In the genomic region with DNA sequence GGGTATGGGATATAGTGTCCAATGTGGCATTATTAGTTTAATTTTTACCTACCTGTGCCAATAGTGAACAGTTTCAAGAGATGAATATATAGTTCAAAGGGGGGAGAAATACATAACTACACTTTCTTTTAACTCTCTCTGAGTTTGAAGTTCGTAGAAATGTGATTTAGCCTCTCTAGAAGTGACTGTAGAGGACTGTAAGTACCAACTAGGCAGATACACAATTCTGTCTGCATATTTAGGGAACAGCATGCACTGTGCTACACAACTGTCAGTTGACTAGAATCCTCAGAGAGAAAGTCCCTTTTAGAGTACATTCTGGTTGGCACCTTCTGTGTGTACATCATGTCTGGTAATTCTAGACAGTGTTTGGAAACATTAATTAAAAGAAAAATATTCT, we compare ENCODE assay signal across 24 cellular contexts.
"Had no signal": no experiment of that assay in that cellular context is flagged by ENCODE, and none has a peak within 500 bp of the region (broad histone marks: within the 10 kb centered on the region; RNA-seq: fewer than 3 reads in every experiment).

No MANE protein-coding gene starts in this region.

- ATAC-seq: stimulated activated effector memory CD8-positive, alpha-beta T cell treated with anti-CD3 and anti-CD28 coated beads, Interleukin-12 subunit alpha, Interleukin-12 subunit beta, amount 100 ng/mL, for 72 hours; stimulated activated memory B cell treated with anti-CD40 and anti-IgM and Interleukin-4, amounts not matched to agents 10 μg/mL and 1 μg/mL and 100 μg/mL, for 72 hours; stimulated activated naive B cell treated with anti-CD40 and anti-IgM and Interleukin-4, amounts not matched to agents 10 μg/mL and 1 μg/mL and 100 μg/mL, for 72 hours; stimulated activated naive CD8-positive, alpha-beta T cell treated with anti-CD3 and anti-CD28 coated beads, Interleukin-15, amount 100 ng/mL, for 72 hours; stimulated activated naive CD8-positive, alpha-beta T cell treated with anti-CD3 and anti-CD28 coated beads, Interleukin-15, Interleukin-2, amounts not matched to agents 100 U/mL and 50 U/mL, for 24 hours; upper lobe of right lung had no signal

- H3K27me3 Mint-ChIP-seq: stimulated activated memory B cell treated with anti-CD40 and anti-IgM and Interleukin-4, amounts not matched to agents 10 μg/mL and 1 μg/mL and 100 μg/mL, for 72 hours; stimulated activated naive CD8-positive, alpha-beta T cell treated with anti-CD3 and anti-CD28 coated beads, Interleukin-15, amount 100 ng/mL, for 72 hours; type B pancreatic cell had no signal

- H3K4me1 Mint-ChIP-seq: stimulated activated effector memory CD8-positive, alpha-beta T cell treated with anti-CD3 and anti-CD28 coated beads, Interleukin-12 subunit alpha, Interleukin-12 subunit beta, amount 100 ng/mL, for 72 hours; stimulated activated memory B cell treated with anti-CD40 and anti-IgM and Interleukin-4, amounts not matched to agents 10 μg/mL and 1 μg/mL and 100 μg/mL, for 72 hours; stimulated activated naive CD8-positive, alpha-beta T cell treated with anti-CD3 and anti-CD28 coated beads, Interleukin-15, amount 100 ng/mL, for 72 hours had no signal

- H3K36me3 Mint-ChIP-seq: stimulated activated effector memory CD8-positive, alpha-beta T cell treated with anti-CD3 and anti-CD28 coated beads, Interleukin-12 subunit alpha, Interleukin-12 subunit beta, amount 100 ng/mL, for 72 hours; stimulated activated memory B cell treated with anti-CD40 and anti-IgM and Interleukin-4, amounts not matched to agents 10 μg/mL and 1 μg/mL and 100 μg/mL, for 72 hours; type B pancreatic cell had no signal

- H3K27ac Mint-ChIP-seq: stimulated activated effector memory CD8-positive, alpha-beta T cell treated with anti-CD3 and anti-CD28 coated beads, Interleukin-12 subunit alpha, Interleukin-12 subunit beta, amount 100 ng/mL, for 72 hours; stimulated activated memory B cell treated with anti-CD40 and anti-IgM and Interleukin-4, amounts not matched to agents 10 μg/mL and 1 μg/mL and 100 μg/mL, for 72 hours; stimulated activated naive B cell treated with anti-CD40 and anti-IgM and Interleukin-4, amounts not matched to agents 10 μg/mL and 1 μg/mL and 100 μg/mL, for 72 hours; stimulated activated naive CD8-positive, alpha-beta T cell treated with anti-CD3 and anti-CD28 coated beads, Interleukin-15, Interleukin-2, amounts not matched to agents 100 ng/mL and 50 ng/mL, for 24 hours; type B pancreatic cell had no signal

- H3K9me3 Mint-ChIP-seq: stimulated activated effector memory CD8-positive, alpha-beta T cell treated with anti-CD3 and anti-CD28 coated beads, Interleukin-12 subunit alpha, Interleukin-12 subunit beta, amount 100 ng/mL, for 72 hours; stimulated activated memory B cell treated with anti-CD40 and anti-IgM and Interleukin-4, amounts not matched to agents 10 μg/mL and 1 μg/mL and 100 μg/mL, for 72 hours; stimulated activated naive CD8-positive, alpha-beta T cell treated with anti-CD3 and anti-CD28 coated beads, Interleukin-15, amount 100 ng/mL, for 72 hours; stimulated activated naive CD8-positive, alpha-beta T cell treated with anti-CD3 and anti-CD28 coated beads, Interleukin-15, Interleukin-2, amounts not matched to agents 100 ng/mL and 50 ng/mL, for 24 hours; type B pancreatic cell had no signal

- H3K4me3 Mint-ChIP-seq: stimulated activated effector memory CD8-positive, alpha-beta T cell treated with anti-CD3 and anti-CD28 coated beads, Interleukin-12 subunit alpha, Interleukin-12 subunit beta, amount 100 ng/mL, for 72 hours; stimulated activated memory B cell treated with anti-CD40 and anti-IgM and Interleukin-4, amounts not matched to agents 10 μg/mL and 1 μg/mL and 100 μg/mL, for 72 hours; stimulated activated naive B cell treated with anti-CD40 and anti-IgM and Interleukin-4, amounts not matched to agents 10 μg/mL and 1 μg/mL and 100 μg/mL, for 72 hours; stimulated activated naive CD8-positive, alpha-beta T cell treated with anti-CD3 and anti-CD28 coated beads, Interleukin-15, amount 100 ng/mL, for 72 hours; stimulated activated naive CD8-positive, alpha-beta T cell treated with anti-CD3 and anti-CD28 coated beads, Interleukin-15, Interleukin-2, amounts not matched to agents 100 ng/mL and 50 ng/mL, for 24 hours; type B pancreatic cell had no signal

- DNase-seq: stimulated activated CD4-positive, alpha-beta T cell treated with anti-CD3 and anti-CD28 coated beads, Interleukin-2, amount 100 ng/mL, for 48 hours; stimulated activated CD4-positive, alpha-beta T cell treated with anti-CD3 and anti-CD28 coated beads, Interleukin-4, amount 100 ng/mL, for 1 hour; stimulated activated CD4-positive, alpha-beta T cell treated with anti-CD3 and anti-CD28 coated beads, Interleukin-4, amount 100 ng/mL, for 24 hours; stimulated activated CD4-positive, alpha-beta T cell treated with anti-CD3 and anti-CD28 coated beads, Interleukin-4, amount 100 ng/mL, for 4 hours; stimulated activated CD8-positive, alpha-beta memory T cell treated with anti-CD3 and anti-CD28 coated beads, Interleukin-4, amount 100 ng/mL, for 48 hours; stimulated activated naive B cell treated with anti-CD40 and anti-IgM and Interleukin-4, amounts not matched to agents 10 μg/mL and 1 μg/mL and 100 μg/mL, for 72 hours; stimulated activated naive CD4-positive, alpha-beta T cell; stimulated activated naive CD4-positive, alpha-beta T cell treated with Interleukin-2 at 50 U/mL for 16 hours; stimulated activated naive CD8-positive, alpha-beta T cell treated with anti-CD3 and anti-CD28 coated beads, Interleukin-15, amount 100 ng/mL, for 72 hours; stimulated activated naive CD8-positive, alpha-beta T cell treated with anti-CD3 and anti-CD28 coated beads, Interleukin-15, Interleukin-2, amounts not matched to agents 100 U/mL and 50 U/mL, for 24 hours; stomach; substantia nigra; testis; thyroid gland; tibial artery; transverse colon; trophoblast cell; upper lobe of left lung; upper lobe of right lung; uterus had no signal
